In the genomic region with DNA sequence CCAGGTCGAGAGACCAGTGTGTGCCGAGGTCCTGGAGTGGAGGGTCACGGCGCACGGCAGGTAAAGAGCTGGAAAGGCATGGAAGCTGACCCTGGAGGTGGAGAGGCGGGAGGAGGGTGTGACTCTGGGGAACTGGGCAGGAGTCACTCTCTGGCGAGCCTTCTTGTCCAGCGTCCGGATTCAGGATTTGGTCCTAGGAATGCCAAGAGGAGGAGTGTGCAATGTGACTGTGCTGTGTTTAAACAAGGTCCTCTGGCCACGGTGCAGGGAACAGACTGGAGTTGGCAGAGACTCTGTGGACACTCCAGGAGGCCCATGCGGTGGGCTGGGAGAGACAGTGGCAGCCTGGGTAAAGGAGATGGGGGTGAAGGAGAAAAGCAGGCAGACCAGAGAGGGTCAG, we compare ENCODE assay signal across 21 cellular contexts.
"Had no signal": no experiment of that assay in that cellular context is flagged by ENCODE, and none has a peak within 500 bp of the region (broad histone marks: within the 10 kb centered on the region; RNA-seq: fewer than 3 reads in every experiment).

No MANE protein-coding gene starts in this region.

- H3K4me1 ChIP-seq: adrenal gland, breast epithelium, sigmoid colon, spleen had no signal

- DNase-seq: activated CD4-positive, alpha-beta T cell treated with anti-CD3 and anti-CD28 coated beads for 1 hour; activated CD8-positive, alpha-beta memory T cell treated with anti-CD3 and anti-CD28 coated beads for 24 hours; activated effector memory CD4-positive, alpha-beta T cell treated with anti-CD3 and anti-CD28 coated beads, Interleukin-2, amount 50 U/mL, for 16 hours; activated T-cell treated with anti-CD3 and anti-CD28 coated beads, Interleukin-2, amount 50 U/mL, for 72 hours; adrenal gland; effector CD8-positive, alpha-beta T cell; left colon; naive B cell; sigmoid colon; spleen; stimulated activated CD4-positive, alpha-beta T cell treated with anti-CD3 and anti-CD28 coated beads, Interleukin-4, amount 100 ng/mL, for 4 hours; SW 1271; T-helper 2 cell had no signal

- H3K27me3 ChIP-seq: adrenal gland, sigmoid colon had no signal

- H3K9me3 ChIP-seq: adrenal gland, breast epithelium, esophagus muscularis mucosa, mucosa of descending colon, sigmoid colon, spleen, thoracic aorta had no signal

- H3K4me3 ChIP-seq: adrenal gland, breast epithelium, esophagus muscularis mucosa, hepatocyte, mucosa of descending colon, sigmoid colon, spleen, thoracic aorta had no signal

- ATAC-seq: activated naive CD4-positive, alpha-beta T cell treated with anti-CD3 and anti-CD28 coated beads, Interleukin-2, amount 50 U/mL, for 72 hours; activated T-cell treated with anti-CD3 and anti-CD28 coated beads, Interleukin-2, amount 50 U/mL, for 72 hours; left colon; mucosa of descending colon; stimulated activated memory B cell treated with anti-CD40 and anti-IgM and Interleukin-4, amounts not matched to agents 10 μg/mL and 1 μg/mL and 100 μg/mL, for 72 hours had no signal

- H3K27ac ChIP-seq: adrenal gland, breast epithelium, esophagus muscularis mucosa, hepatocyte, sigmoid colon, spleen, thoracic aorta, VCaP had no signal

- H3K36me3 ChIP-seq: adrenal gland, breast epithelium, esophagus muscularis mucosa, sigmoid colon, spleen, thoracic aorta had no signal
